In the genomic region with DNA sequence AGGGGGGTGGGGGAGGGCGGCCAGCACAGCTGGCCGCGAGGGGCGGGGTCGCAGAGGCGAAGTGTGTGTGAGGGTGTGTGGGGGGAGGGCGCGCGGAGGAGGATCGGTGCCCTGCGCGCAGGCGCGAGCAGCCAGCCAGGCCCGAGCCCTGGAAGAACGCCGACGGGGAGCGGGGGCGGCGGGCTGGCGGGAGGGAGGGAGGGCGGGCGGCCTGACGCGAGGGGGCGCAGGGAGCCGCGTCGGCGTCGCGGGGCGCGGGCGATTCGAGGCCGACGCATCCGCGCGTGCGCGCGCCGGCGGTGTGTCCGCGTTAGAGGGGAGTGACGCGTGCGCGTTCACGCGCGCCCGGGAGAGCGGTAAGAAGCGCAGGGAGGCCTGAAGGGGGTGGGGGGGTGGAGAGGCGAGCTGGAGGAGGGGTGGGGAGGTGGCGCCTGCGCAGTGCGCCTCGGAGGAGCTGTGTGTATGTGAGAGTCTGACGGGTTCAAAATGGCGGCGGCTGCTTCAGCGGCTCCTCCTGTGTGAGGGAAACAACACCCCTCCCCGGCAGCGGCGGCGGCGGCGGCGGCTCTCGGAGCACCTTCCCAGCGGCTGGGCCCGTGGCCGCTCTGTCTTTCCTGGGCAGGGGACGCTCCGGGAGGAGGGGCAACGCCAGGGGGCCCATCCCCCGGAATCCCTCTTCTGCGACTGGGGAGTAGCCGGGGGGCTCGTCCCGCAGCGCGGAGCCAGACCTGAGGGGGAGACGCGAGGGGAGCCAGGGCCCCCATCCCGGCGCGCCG, we compare ENCODE assay signal across 8 cellular contexts. TPM values are rescaled to one million over a fixed set of nuclear protein-coding genes. Genes with fewer than 3 reads are reported as not detected.
DNase-seq lines count a peak whose midpoint lies in the region; ATAC-seq and TF ChIP-seq lines count a peak whose summit lies in the region.

KDM2A (plus strand) TSS at position 463 of the 776 bp plus-strand sequence. CDS start 2,054 bp downstream, outside the sequence.

- peak; percentile 36 to 62 for TF ChIP-seq CTCF in right atrium auricular region (IDR thresholded peaks at IDR 0.05)
- TF ChIP-seq CTCF in psoas muscle (IDR thresholded peaks at IDR 0.05): peak; percentile 16

- H3K9me3 ChIP-seq in right atrium auricular region (no peaks in the 10 kb centered on the region), psoas muscle (no peaks in the 10 kb centered on the region)

- no peaks in the 10 kb centered on the region for H3K27me3 ChIP-seq in right atrium auricular region
- no peaks in the 10 kb centered on the region for H3K27me3 ChIP-seq in psoas muscle (ENCODE audit: insufficient read depth in 3 of 3, low read length in 2 of 3)

- DNase-seq in NCI-H187 treated with DMSO at 0.1 percent for 48 hours (lab: John Stamatoyannopoulos, UW) (peak; percentile 73), anterior cingulate cortex (lab: John Stamatoyannopoulos, UW) (peak; percentile 87 to 100 (median 98)), right atrium auricular region (ENCODE audit: low spot score) (peak; percentile 99), psoas muscle (peak; percentile 99 to 100)

- H3K4me1 ChIP-seq in right atrium auricular region (peaks cover 0 to 34% of the 10 kb centered on the region in 2 donors), psoas muscle (peaks cover 33% of the 10 kb centered on the region), urinary bladder (ENCODE audit: insufficient read depth) (no peaks in the 10 kb centered on the region)

- H3K36me3 ChIP-seq in right atrium auricular region: no peaks in the 10 kb centered on the region
- peaks cover 0 to 5% of the 10 kb centered on the region in 2 donors for H3K36me3 ChIP-seq in psoas muscle (ENCODE audit: insufficient read depth in 1 of 2, low read depth in 1 of 2)
- peaks cover 2% of the 10 kb centered on the region for H3K36me3 ChIP-seq in urinary bladder (ENCODE audit: insufficient read depth)

- peak within 1 kb of the TSS; percentile 98 to 99 for H3K27ac ChIP-seq in right atrium auricular region
- peak within 1 kb of the TSS; percentile 99 for H3K27ac ChIP-seq in psoas muscle
- H3K27ac ChIP-seq in urinary bladder (ENCODE audit: low read depth): peak within 1 kb of the TSS; percentile 100

- H3K4me3 ChIP-seq in right atrium auricular region: peak within 1 kb of the TSS; percentile 93 to 100
- H3K4me3 ChIP-seq in psoas muscle: peak within 1 kb of the TSS; percentile 99
- H3K4me3 ChIP-seq in urinary bladder (ENCODE audit: low read depth, low read length): peak within 1 kb of the TSS; percentile 100

- intact Hi-C loops in T-helper 2 cell treated with Interferon-gamma antibody and Interleukin-4, amounts not matched to agents 100 ng/mL and 5 ng/mL, for 36 hours (cut with micrococcal nuclease): loop anchor here (1.0 to 10.0 kb wide), 6 partner anchors 37 to 502 kb away; partner anchors contain the start of genes ANKRD13D, CDK2AP2, PC and PITPNM1
- intact Hi-C loops in psoas muscle (cut with DNase I): loop anchor here in 1 of 2 donors (5.0 kb wide), 1 partner anchor 62 kb away; the partner anchor contains the start of gene RHOD

- ATAC-seq in GM18498 (IDR thresholded peaks at IDR 0.05; ENCODE audit: unreplicated experiment) (peak; percentile 76), HG02970 (IDR thresholded peaks at IDR 0.05; ENCODE audit: low FRiP score, unreplicated experiment) (peak; percentile 80), psoas muscle (peak; percentile 89 to 94 (median 92))

- WGBS in psoas muscle, 3 donors: 0 to 1% (median 1%) methylated on average over 47 to 94 of the region's 95 CpGs
- WGBS in urinary bladder: under 1% methylated on average over 95 of the region's 95 CpGs

RNA-seq across cellular contexts. Expression of gene KDM2A, which starts in this region (rescaled TPM):
- 97.6 and 97.8 TPM in 2 replicates for total RNA-seq in T-helper 2 cell treated with Interferon-gamma antibody and Interleukin-4, amounts not matched to agents 100 ng/mL and 5 ng/mL, for 36 hours
- total RNA-seq in right atrium auricular region: 10 to 100 TPM; 27.7 to 37.3 TPM
- 10 to 100 TPM; 51.1 to 61.4 (median 54.5) TPM for total RNA-seq in psoas muscle
- 10 to 100 TPM; 26.6 to 67.9 (median 28.0) TPM for polyA plus RNA-seq in psoas muscle
- total RNA-seq in urinary bladder: 74.8 TPM
- 47.8 TPM for polyA plus RNA-seq in urinary bladder

Comparison
In these comparisons a context has a peak if more than half of its experiments do, and no peak if none do; other contexts are left out.
1. Peak in every context shown above with its lines: DNase-seq, ATAC-seq, H3K4me3 ChIP-seq and H3K27ac ChIP-seq.